Comparison of ENCODE assay signal across 15 cellular contexts in genomic region chr9:16136961-16137360, GRCh38.
A peak's percentile ranks its signal among the peaks of the same experiment; 100 is the strongest.
DNase-seq lines count a peak whose midpoint lies in the region; ATAC-seq and TF ChIP-seq lines count a peak whose summit lies in the region.
"Had no signal": no experiment of that assay in that cellular context is flagged by ENCODE, and none has a peak within 500 bp of the region (broad histone marks: within the 10 kb centered on the region; RNA-seq: fewer than 3 reads in every experiment).

No MANE protein-coding gene starts in this region.

- H3K36me3 ChIP-seq in GM23248 (ENCODE audit: low read depth), result no peaks in the 10 kb centered on the region
- H3K36me3 ChIP-seq: ascending aorta, stomach had no signal

- peaks cover 32% of the 10 kb centered on the region for H3K4me1 ChIP-seq in GM23248 (ENCODE audit: insufficient read depth)
- H3K4me1 ChIP-seq: stomach had no signal

- H3K4me2 ChIP-seq in GM23248 (ENCODE audit: unreplicated experiment), result no peak overlapping the region

- no peaks in the 10 kb centered on the region for H3K9me3 ChIP-seq in GM23248 (ENCODE audit: low read depth)
- H3K9me3 ChIP-seq: ascending aorta, stomach had no signal

- no peaks in the 10 kb centered on the region for H3K79me2 ChIP-seq in GM23248 (ENCODE audit: insufficient read depth)

- no peaks in the 10 kb centered on the region for H3K27me3 ChIP-seq in GM23248 (replicated peaks; ENCODE audit: insufficient read depth)
- H3K27me3 ChIP-seq: ascending aorta, stomach had no signal

- H3K27ac ChIP-seq in GM23248, result peak overlapping the region; percentile 32
- H3K27ac ChIP-seq: ascending aorta, stomach had no signal

- in situ Hi-C loops in GM23248 (cut with MboI), result no loop called here

- H3K9me2 ChIP-seq in GM23248 (ENCODE audit: insufficient read depth), result no peaks in the 10 kb centered on the region

- H2AFZ ChIP-seq in GM23248, result no peak overlapping the region

- H3F3A ChIP-seq in GM23248 (ENCODE audit: insufficient read depth), result peaks cover 27% of the 10 kb centered on the region

- 21 to 28% methylated on average over 4 of the region's 4 CpGs for whole genome bisulfite sequencing in GM23248 (ENCODE audit: low coverage in 1 of 2, low lambda C conversion rate in 2 of 2, missing lambda C conversion rate in 2 of 2), 2 experiments

- no peaks in the 10 kb centered on the region for H4K20me1 ChIP-seq in GM23248 (ENCODE audit: insufficient read depth)

- H3K9ac ChIP-seq in GM23248, result no peak overlapping the region

- no peak for ATAC-seq in HG03095 (IDR thresholded peaks at IDR 0.05; ENCODE audit: unreplicated experiment)
- ATAC-seq in HG03175 (IDR thresholded peaks at IDR 0.05; ENCODE audit: unreplicated experiment), result no peak
- ATAC-seq: HCT116; natural killer cell treated with Interleukin-12 subunit alpha and Interleukin-12 subunit beta and Interleukin-15 and Interleukin-18, amount 100 ng/mL, for 72 hours; T-cell had no signal

- TF ChIP-seq CTCF in fibroblast of the aortic adventitia (IDR thresholded peaks at IDR 0.05; ENCODE audit: insufficient read depth, low read length), result no peak

- H3K4me3 ChIP-seq in GM23248 (no peak overlapping the region), fibroblast of the aortic adventitia (ENCODE audit: low read depth, low read length) (no peak overlapping the region), skeletal muscle cell (ENCODE audit: low read depth, low read length) (no peak overlapping the region)
- H3K4me3 ChIP-seq: ascending aorta, stomach had no signal

- DNase-seq in GM23248 (peak; percentile 87), NCI-H69 (lab: John Stamatoyannopoulos, UW) (peak; percentile 47), fibroblast of the aortic adventitia (ENCODE audit: low read depth) (peak; percentile 82), skeletal muscle cell (ENCODE audit: low read depth) (peak; percentile 100), NCI-H1092 treated with DMSO at 0.1 percent for 48 hours (lab: John Stamatoyannopoulos, UW) (no peak)
- DNase-seq: activated CD4-positive, CD25-positive, alpha-beta regulatory T cell treated with anti-CD3 and anti-CD28 coated beads, Interleukin-2, amount 50 U/mL, for 72 hours; activated T-cell treated with anti-CD3 and anti-CD28 coated beads, Interleukin-2, amount 50 U/mL, for 24 hours; effector CD4-positive, alpha-beta T cell; stomach; T-cell had no signal
